Comparison of ENCODE assay signal across 4 cellular contexts in genomic region chr6:24142733-24143132, GRCh38. TPM values are rescaled to one million over a fixed set of nuclear protein-coding genes. Genes with fewer than 3 reads are reported as not detected.
"Had no signal": no experiment of that assay in that cellular context is flagged by ENCODE, and none has a peak within 500 bp of the region (broad histone marks: within the 10 kb centered on the region; RNA-seq: fewer than 3 reads in every experiment).

No MANE protein-coding gene starts in this region.

RNA-seq across cellular contexts. Expression of gene NRSN1, which starts 16.7 kb away (rescaled TPM):
- total RNA-seq: HT-29, HT1080, IMR-90 had no signal
- polyA plus RNA-seq: IgD-negative memory B cell, IMR-90 had no signal
